18 cellular contexts compared by ENCODE assay signal in genomic region chr16:26317885-26318284, GRCh38.
DNase-seq lines count a peak whose midpoint lies in the region.
"Had no signal": no experiment of that assay in that cellular context is flagged by ENCODE, and none has a peak within 500 bp of the region (broad histone marks: within the 10 kb centered on the region; RNA-seq: fewer than 3 reads in every experiment).

No MANE protein-coding gene starts in this region.

- no peaks in the 10 kb centered on the region for H3K9me3 ChIP-seq in mesenchymal stem cell (ENCODE audit: control insufficient read depth, low read length)
- H3K9me3 ChIP-seq: A549, SJCRH30 had no signal

- no peak overlapping the region for H4K91ac ChIP-seq in mesenchymal stem cell (ENCODE audit: low read length)

- H2BK12ac ChIP-seq in mesenchymal stem cell (ENCODE audit: low read length in 2 of 2) = no peak overlapping the region

- H3K27ac ChIP-seq in mesenchymal stem cell (ENCODE audit: low read length, poor library complexity, severe bottlenecking) = no peak overlapping the region
- H3K27ac ChIP-seq: A549, SJCRH30 had no signal

- H3K36me3 ChIP-seq in mesenchymal stem cell (ENCODE audit: control insufficient read depth in 1 of 2, insufficient read depth in 2 of 2, low read depth in 1 of 2, low read length in 2 of 2) = no peaks in the 10 kb centered on the region
- H3K36me3 ChIP-seq: SJCRH30 had no signal

- no peak overlapping the region for H3K4ac ChIP-seq in mesenchymal stem cell (ENCODE audit: low read depth in 1 of 2, low read length in 2 of 2)

- no peak overlapping the region for H3K9ac ChIP-seq in mesenchymal stem cell (ENCODE audit: low read length)

- H3K4me3 Mint-ChIP-seq in activated CD4-positive, alpha-beta T cell treated with anti-CD3 and anti-CD28 coated beads, Interleukin-2, amount 10 ng/mL, durations not matched to agents 24 days and 14 days = no peak overlapping the region
- H3K4me3 Mint-ChIP-seq: CD8-positive, alpha-beta T cell; IgD-negative memory B cell; T-cell had no signal

- H3K4me2 ChIP-seq in mesenchymal stem cell (ENCODE audit: low read length, poor library complexity, severe bottlenecking) = no peak overlapping the region
- H3K4me2 ChIP-seq: A549 had no signal

- H2BK120ac ChIP-seq in mesenchymal stem cell (ENCODE audit: low read depth, low read length) = no peak overlapping the region

- no peak overlapping the region for H4K8ac ChIP-seq in mesenchymal stem cell (ENCODE audit: low read length)

- H3K79me1 ChIP-seq in mesenchymal stem cell (replicated peaks; ENCODE audit: low read length, poor library complexity, severe bottlenecking) = no peaks in the 10 kb centered on the region

- H3K4me3 ChIP-seq in mesenchymal stem cell (ENCODE audit: insufficient read depth in 1 of 2, low read depth in 1 of 2, low read length in 2 of 2) = no peak overlapping the region
- H3K4me3 ChIP-seq: A549, SJCRH30 had no signal

- no peak overlapping the region for H2AFZ ChIP-seq in mesenchymal stem cell (ENCODE audit: low read depth, low read length)

- H3K27ac Mint-ChIP-seq in activated CD4-positive, alpha-beta T cell treated with anti-CD3 and anti-CD28 coated beads, Interleukin-2, amount 10 ng/mL, durations not matched to agents 24 days and 14 days = no peak overlapping the region
- H3K27ac Mint-ChIP-seq: CD8-positive, alpha-beta T cell; T-cell had no signal

- no peaks in the 10 kb centered on the region for H3K4me1 Mint-ChIP-seq in activated CD4-positive, alpha-beta T cell treated with anti-CD3 and anti-CD28 coated beads, Interleukin-2, amount 10 ng/mL, durations not matched to agents 24 days and 14 days
- H3K4me1 Mint-ChIP-seq: IgD-negative memory B cell, T-cell had no signal

- H3K14ac ChIP-seq in mesenchymal stem cell (ENCODE audit: low read length in 2 of 2) = no peak overlapping the region

- H3K23ac ChIP-seq in mesenchymal stem cell (ENCODE audit: low read length in 2 of 2) = no peak overlapping the region

- intact Hi-C loops in activated CD4-positive, alpha-beta T cell treated with anti-CD3 and anti-CD28 coated beads, Interleukin-2, amount 10 ng/mL, durations not matched to agents 24 days and 14 days (cut with micrococcal nuclease) = no loop called here

- no peak overlapping the region for H2BK15ac ChIP-seq in mesenchymal stem cell (ENCODE audit: low read depth, poor library complexity, severe bottlenecking)

- peak; percentile 26 for DNase-seq in activated CD4-positive, alpha-beta T cell treated with anti-CD3 and anti-CD28 coated beads, Interleukin-2, amount 10 ng/mL, durations not matched to agents 24 days and 14 days
- no peak for DNase-seq in activated CD4-positive, alpha-beta T cell treated with anti-CD3 and anti-CD28 coated beads for 48 hours
- DNase-seq in NCI-H510A treated with DMSO at 0.1 percent for 48 hours (lab: John Stamatoyannopoulos, UW) (peak; percentile 50), inferior parietal cortex (ENCODE audit: extremely low spot score) (peak; percentile 25), hippocampal formation (lab: John Stamatoyannopoulos, UW) (no peak), DMS79 treated with DMSO at 0.1 percent for 48 hours (lab: John Stamatoyannopoulos, UW) (no peak), mesenchymal stem cell (no peak)
- DNase-seq: Calu3; CD8-positive, alpha-beta T cell; DMS53; EL; NCI-H1417 treated with DMSO at 0.1 percent for 48 hours; NCI-H187; NCI-H526 treated with DMSO at 0.1 percent for 48 hours; SJCRH30; T-cell had no signal

- no peak overlapping the region for H2BK5ac ChIP-seq in mesenchymal stem cell (ENCODE audit: low read depth, low read length, poor library complexity, severe bottlenecking)

- H3K27me3 Mint-ChIP-seq in activated CD4-positive, alpha-beta T cell treated with anti-CD3 and anti-CD28 coated beads, Interleukin-2, amount 10 ng/mL, durations not matched to agents 24 days and 14 days = no peaks in the 10 kb centered on the region
- H3K27me3 Mint-ChIP-seq: IgD-negative memory B cell had no signal

- H3K36me3 Mint-ChIP-seq in activated CD4-positive, alpha-beta T cell treated with anti-CD3 and anti-CD28 coated beads, Interleukin-2, amount 10 ng/mL, durations not matched to agents 24 days and 14 days (ENCODE audit: low read depth) = no peaks in the 10 kb centered on the region
- H3K36me3 Mint-ChIP-seq: CD8-positive, alpha-beta T cell; IgD-negative memory B cell; T-cell had no signal

- H3K27me3 ChIP-seq in mesenchymal stem cell (ENCODE audit: control insufficient read depth in 1 of 2, insufficient read depth in 1 of 2, low read length in 2 of 2) = no peaks in the 10 kb centered on the region
- H3K27me3 ChIP-seq: SJCRH30 had no signal

- H3K9me3 Mint-ChIP-seq in activated CD4-positive, alpha-beta T cell treated with anti-CD3 and anti-CD28 coated beads, Interleukin-2, amount 10 ng/mL, durations not matched to agents 24 days and 14 days = no peaks in the 10 kb centered on the region
- H3K9me3 Mint-ChIP-seq: CD8-positive, alpha-beta T cell had no signal

- H2AK5ac ChIP-seq in mesenchymal stem cell (ENCODE audit: low read length, severe bottlenecking) = no peak overlapping the region

- no peaks in the 10 kb centered on the region for H3K4me1 ChIP-seq in mesenchymal stem cell (ENCODE audit: control insufficient read depth, insufficient read depth, low read depth, low read length)
- H3K4me1 ChIP-seq: A549, SJCRH30 had no signal

- H3K18ac ChIP-seq in mesenchymal stem cell (ENCODE audit: low read depth in 1 of 2, low read length in 2 of 2) = no peak overlapping the region

Comparison
In these comparisons a context has a peak if more than half of its experiments do, and no peak if none do; other contexts are left out.
1. DNase-seq: peak in activated CD4-positive, alpha-beta T cell treated with anti-CD3 and anti-CD28 coated beads, Interleukin-2, amount 10 ng/mL, durations not matched to agents 24 days and 14 days (single experiment), NCI-H510A treated with DMSO at 0.1 percent for 48 hours (single experiment) and inferior parietal cortex (single experiment); none in activated CD4-positive, alpha-beta T cell treated with anti-CD3 and anti-CD28 coated beads for 48 hours (single experiment), hippocampal formation (0 of 2), DMS79 treated with DMSO at 0.1 percent for 48 hours (single experiment) and mesenchymal stem cell (single experiment).